ENCODE assay signal across 8 cellular contexts in the genomic region with DNA sequence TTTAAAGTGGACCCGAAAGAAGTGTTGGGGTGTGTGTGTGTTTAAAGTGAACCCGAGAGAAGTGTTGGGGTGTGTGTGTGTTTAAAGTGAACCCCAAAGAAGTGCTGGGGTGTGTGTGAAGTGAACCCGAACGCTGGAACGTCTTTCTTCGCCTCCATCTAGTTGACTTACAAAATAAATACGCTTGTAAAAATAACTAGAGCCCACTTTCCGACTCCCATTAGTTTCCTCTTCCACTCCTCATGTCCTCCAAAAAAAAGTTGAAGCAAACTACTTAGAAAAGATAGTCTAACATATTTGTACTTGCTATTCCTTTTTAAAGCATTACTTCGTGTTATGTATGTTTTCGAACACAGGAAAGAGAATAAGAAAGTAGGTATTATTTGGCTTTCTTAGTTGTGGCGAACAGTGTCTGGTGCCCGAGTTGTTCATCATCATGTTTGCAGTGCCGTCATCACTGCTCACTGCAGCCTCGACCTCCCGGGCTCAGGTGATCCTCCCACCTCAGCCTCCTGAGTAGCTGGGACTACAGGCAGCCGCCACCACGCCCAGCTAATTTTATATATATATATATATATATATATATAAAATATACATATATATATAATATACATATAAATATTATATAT. TPM values are rescaled to one million over a fixed set of nuclear protein-coding genes. Genes with fewer than 3 reads are reported as not detected.
DNase-seq lines count a peak whose midpoint lies in the region; ATAC-seq and TF ChIP-seq lines count a peak whose summit lies in the region.

No MANE protein-coding gene starts in this region.

- H3K4me3 ChIP-seq in cardiac muscle cell = peak overlapping the region; percentile 77

- H3K4me1 Mint-ChIP-seq in dendritic cell treated with granulocyte-macrophage colony-stimulating factor and Interleukin-4, amounts not matched to agents 40 ng/mL and 50 ng/mL, for 4 days (ENCODE audit: low read depth) = peaks cover 34% of the 10 kb centered on the region
- H3K4me1 Mint-ChIP-seq in naive thymus-derived CD8-positive, alpha-beta T cell = peaks cover 13 to 56% (median 43%) of the 10 kb centered on the region in 4 donors

- H3K36me3 ChIP-seq in cardiac muscle cell = no peaks in the 10 kb centered on the region

- no peaks in the 10 kb centered on the region for H3K9me3 Mint-ChIP-seq in dendritic cell treated with granulocyte-macrophage colony-stimulating factor and Interleukin-4, amounts not matched to agents 40 ng/mL and 50 ng/mL, for 4 days
- H3K9me3 Mint-ChIP-seq in naive thymus-derived CD8-positive, alpha-beta T cell = no peaks in the 10 kb centered on the region

- peak overlapping the region; percentile 94 for H3K27ac Mint-ChIP-seq in dendritic cell treated with granulocyte-macrophage colony-stimulating factor and Interleukin-4, amounts not matched to agents 40 ng/mL and 50 ng/mL, for 4 days
- H3K27ac Mint-ChIP-seq in naive thymus-derived CD8-positive, alpha-beta T cell = peak overlapping the region; percentile 95 to 99 (median 98)

- peaks cover 15% of the 10 kb centered on the region for H3K36me3 Mint-ChIP-seq in dendritic cell treated with granulocyte-macrophage colony-stimulating factor and Interleukin-4, amounts not matched to agents 40 ng/mL and 50 ng/mL, for 4 days (ENCODE audit: low read depth)
- peaks cover 0 to 6% (median 0%) of the 10 kb centered on the region in 3 donors for H3K36me3 Mint-ChIP-seq in naive thymus-derived CD8-positive, alpha-beta T cell

- no peak for ATAC-seq in Right ventricle myocardium inferior
- ATAC-seq in naive thymus-derived CD8-positive, alpha-beta T cell = peak; percentile 21 to 56
- no peak for ATAC-seq in GM19397 (IDR thresholded peaks at IDR 0.05; ENCODE audit: unreplicated experiment)
- no peak for ATAC-seq in GM21619 (IDR thresholded peaks at IDR 0.05; ENCODE audit: unreplicated experiment)

- intact Hi-C loops in Right ventricle myocardium inferior (cut with DNase I) = loop anchor here (5.0 kb wide), 1 partner anchor 40 kb away; no protein-coding TSS in a partner anchor
- intact Hi-C loops in dendritic cell treated with granulocyte-macrophage colony-stimulating factor and Interleukin-4, amounts not matched to agents 40 ng/mL and 50 ng/mL, for 4 days (cut with micrococcal nuclease) = loop anchor here (5.0 kb wide), 2 partner anchors 40 to 55 kb away; partner anchors contain the start of gene RUBCN

- DNase-seq in cardiac muscle cell (ENCODE audit: low read depth in 1 of 2, low spot score in 1 of 2) (no peak), Right ventricle myocardium inferior (ENCODE audit: missing footprints) (no peak), T-helper 2 cell (peak in 4 of 5 experiments; percentile 13 to 73 (median 30)), NCI-H187 treated with DMSO at 0.1 percent for 48 hours (lab: John Stamatoyannopoulos, UW) (no peak)
- DNase-seq in naive thymus-derived CD8-positive, alpha-beta T cell = peak in 8 of 10 donors; percentile 13 to 68 (median 58)

- H3K27me3 ChIP-seq in cardiac muscle cell = no peaks in the 10 kb centered on the region

- peak overlapping the region; percentile 96 for H3K27ac ChIP-seq in cardiac muscle cell

- no peaks in the 10 kb centered on the region for H3K4me1 ChIP-seq in cardiac muscle cell (ENCODE audit: low read depth)

- H3K4me3 Mint-ChIP-seq in dendritic cell treated with granulocyte-macrophage colony-stimulating factor and Interleukin-4, amounts not matched to agents 40 ng/mL and 50 ng/mL, for 4 days = peak overlapping the region; percentile 98
- peak overlapping the region; percentile 88 to 99 (median 94) for H3K4me3 Mint-ChIP-seq in naive thymus-derived CD8-positive, alpha-beta T cell

- TF ChIP-seq CTCF in cardiac muscle cell (IDR thresholded peaks at IDR 0.05; ENCODE audit: low read depth, low read length) = no peak

- no peaks in the 10 kb centered on the region for H3K9me3 ChIP-seq in cardiac muscle cell (ENCODE audit: low read depth)

- no peaks in the 10 kb centered on the region for H3K27me3 Mint-ChIP-seq in dendritic cell treated with granulocyte-macrophage colony-stimulating factor and Interleukin-4, amounts not matched to agents 40 ng/mL and 50 ng/mL, for 4 days
- H3K27me3 Mint-ChIP-seq in naive thymus-derived CD8-positive, alpha-beta T cell = no peaks in the 10 kb centered on the region

- POLR2A ChIA-PET in naive thymus-derived CD8-positive, alpha-beta T cell (lab: Charles Lee) = interaction anchor here (1.0 to 2.1 kb wide), 4 partner anchors 9 to 80 kb away, joined by 3 to 24 read pairs (median 4); partner anchors contain the start of gene FYTTD1

RNA-seq across cellular contexts. Expression of gene LRCH3, which starts 1.1 kb away (rescaled TPM):
- 25.1 and 38.9 TPM in 2 replicates for total RNA-seq in cardiac muscle cell
- polyA plus RNA-seq in cardiac muscle cell = 34.0 and 36.7 TPM in 2 replicates
- 17.9 TPM for total RNA-seq in Right ventricle myocardium inferior
- 10 to 100 TPM; 70.2 to 81.8 TPM for total RNA-seq in naive thymus-derived CD8-positive, alpha-beta T cell
- 10 to 100 TPM; 11.7 to 20.4 (median 16.6) TPM for polyA plus RNA-seq in naive thymus-derived CD8-positive, alpha-beta T cell

RNA-seq across cellular contexts. Expression of gene FYTTD1, which starts 42.5 kb away (rescaled TPM):
- total RNA-seq in cardiac muscle cell (24.3 and 46.8 TPM in 2 replicates), Right ventricle myocardium inferior (65.2 TPM)
- polyA plus RNA-seq in cardiac muscle cell = 62.8 and 65.9 TPM in 2 replicates
- 10 to 100 TPM; 66.4 to 70.2 TPM for total RNA-seq in naive thymus-derived CD8-positive, alpha-beta T cell
- polyA plus RNA-seq in naive thymus-derived CD8-positive, alpha-beta T cell = 100 to 1,000 TPM in 1 of 3 donors, 10 to 100 TPM in 2; 93.5 to 123 (median 93.7) TPM

RNA-seq across cellular contexts. Expression of gene RUBCN, which starts 55.4 kb away (rescaled TPM):
- total RNA-seq in cardiac muscle cell (32.2 and 46.2 TPM in 2 replicates), Right ventricle myocardium inferior (19.3 TPM)
- polyA plus RNA-seq in cardiac muscle cell = 15.4 and 17.4 TPM in 2 replicates
- 10 to 100 TPM; 63.8 to 70.3 TPM for total RNA-seq in naive thymus-derived CD8-positive, alpha-beta T cell
- 10 to 100 TPM; 20.3 to 23.6 (median 21.7) TPM for polyA plus RNA-seq in naive thymus-derived CD8-positive, alpha-beta T cell

Comparison
In these comparisons a context has a peak if more than half of its experiments do, and no peak if none do; other contexts are left out.
1. DNase-seq: peak in T-helper 2 cell (4 of 5) and naive thymus-derived CD8-positive, alpha-beta T cell (8 of 10); none in cardiac muscle cell (0 of 2), Right ventricle myocardium inferior (single experiment) and NCI-H187 treated with DMSO at 0.1 percent for 48 hours (single experiment).
2. ATAC-seq: peak in naive thymus-derived CD8-positive, alpha-beta T cell (2 of 2); none in Right ventricle myocardium inferior (single experiment), GM19397 (single experiment) and GM21619 (single experiment).